8 cellular contexts compared by ENCODE assay signal in the genomic region with DNA sequence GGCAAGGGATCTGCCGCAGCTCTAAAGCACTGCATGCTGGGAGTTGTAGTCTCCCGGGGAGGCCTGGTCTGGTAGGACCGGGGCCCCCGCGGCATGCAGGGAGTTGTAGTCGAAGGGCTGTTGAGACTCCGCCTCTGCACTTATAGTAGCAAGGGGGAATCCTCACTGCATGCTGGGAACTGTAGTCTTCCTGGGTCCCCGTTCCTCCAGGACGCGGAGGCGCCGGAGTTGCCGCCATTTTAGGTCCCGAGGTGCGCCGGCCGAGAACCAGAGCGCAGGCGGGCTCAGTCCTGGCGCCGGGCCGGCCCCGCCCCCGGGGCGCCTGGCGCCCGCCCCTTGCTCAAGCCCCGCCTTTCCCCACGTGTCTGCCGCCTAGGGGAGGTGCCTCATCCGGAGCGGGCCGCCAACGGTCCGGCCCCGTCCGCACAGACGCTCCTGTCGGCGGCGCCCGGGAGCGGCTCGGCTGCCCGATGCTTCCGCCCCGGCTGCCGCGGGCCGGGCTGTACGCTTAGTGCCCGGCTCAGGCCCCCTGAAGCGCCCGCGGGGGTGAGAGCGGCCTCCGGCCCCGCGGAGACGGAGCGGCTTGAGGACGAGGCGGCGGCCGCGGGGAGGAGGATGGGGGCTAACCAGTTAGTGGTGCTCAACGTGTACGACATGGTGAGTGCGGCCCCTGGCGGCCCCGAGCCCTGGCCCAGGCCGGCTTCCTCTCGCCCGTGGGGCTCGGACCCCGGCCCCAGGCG. TPM values are rescaled to one million over a fixed set of nuclear protein-coding genes. Genes with fewer than 3 reads are reported as not detected.
DNase-seq lines count a peak whose midpoint lies in the region; ATAC-seq and TF ChIP-seq lines count a peak whose summit lies in the region.

Gene DESI2, plus strand, starts transcription at position 428 of the 740 bp plus-strand sequence. Its CDS starts 188 bp downstream, at position 616.

- H3K4me1 Mint-ChIP-seq in activated T-cell treated with anti-CD3 and anti-CD28 coated beads, Interleukin-2, amount 50 U/mL, for 4 hours (ENCODE audit: low read depth) = peaks cover 18% of the 10 kb centered on the region

- peaks cover 8% of the 10 kb centered on the region for H3K36me3 Mint-ChIP-seq in activated T-cell treated with anti-CD3 and anti-CD28 coated beads, Interleukin-2, amount 50 U/mL, for 4 hours (ENCODE audit: insufficient read depth)

- TF ChIP-seq CTCF in DND-41 (IDR thresholded peaks at IDR 0.05; ENCODE audit: borderline replicate concordance, extremely low read depth, low read length, poor library complexity, severe bottlenecking) (peak; percentile 43), KMS-11 (conservative IDR thresholded peaks at IDR 0.05; ENCODE audit: low read depth, low read length) (peak; percentile 52), Panc1 (IDR thresholded peaks at IDR 0.05) (peak; percentile 85)

- DNase-seq in DND-41 (peak; percentile 99), Panc1 (ENCODE audit: low read depth, low spot score) (peak; percentile 96)
- peak; percentile 96 for DNase-seq in activated T-cell treated with anti-CD3 and anti-CD28 coated beads, Interleukin-2, amount 50 U/mL, for 4 hours
- peak; percentile 92 for DNase-seq in stimulated activated CD8-positive, alpha-beta memory T cell treated with anti-CD3 and anti-CD28 coated beads, Interleukin-7, amount 100 ng/mL, for 24 hours (ENCODE audit: low read depth)

- no peaks in the 10 kb centered on the region for H3K9me3 ChIP-seq in DND-41 (ENCODE audit: insufficient read depth, low read length, severe bottlenecking)
- H3K9me3 ChIP-seq in Panc1 (ENCODE audit: control insufficient read depth, insufficient read depth, low read depth, low read length) = no peaks in the 10 kb centered on the region
- no peaks in the 10 kb centered on the region for H3K9me3 ChIP-seq in muscle layer of colon (ENCODE audit: low read length)

- H3K4me2 ChIP-seq in DND-41 (ENCODE audit: insufficient read depth, low read length) (peak within 1 kb of the TSS; percentile 92), KMS-11 (peak within 1 kb of the TSS; percentile 89)

- in situ Hi-C loops in Panc1 (cut with HindIII; ENCODE audit: low pct_unique_long_range_greater_than_20kb, low sequenced_read_pairs) = no loop called here

- peak within 1 kb of the TSS; percentile 94 for H2AFZ ChIP-seq in DND-41 (ENCODE audit: low read depth, low read length)
- H2AFZ ChIP-seq in KMS-11 (ENCODE audit: low read depth) = peak within 1 kb of the TSS; percentile 96

- H3K27me3 Mint-ChIP-seq in activated T-cell treated with anti-CD3 and anti-CD28 coated beads, Interleukin-2, amount 50 U/mL, for 4 hours (ENCODE audit: low read depth) = no peaks in the 10 kb centered on the region

- H3K27ac ChIP-seq in DND-41 (ENCODE audit: low read length) (peak within 1 kb of the TSS; percentile 88), KMS-11 (peak within 1 kb of the TSS; percentile 67), Panc1 (ENCODE audit: low read length) (peak within 1 kb of the TSS; percentile 94), muscle layer of colon (ENCODE audit: low read depth, low read length) (peak within 1 kb of the TSS; percentile 92)

- peak within 1 kb of the TSS; percentile 70 to 93 for H3K4me3 ChIP-seq in DND-41 (ENCODE audit: low read depth in 1 of 2, low read length in 2 of 2)
- peak within 1 kb of the TSS; percentile 89 for H3K4me3 ChIP-seq in KMS-11 (IDR thresholded peaks at IDR 0.05; ENCODE audit: insufficient read depth, low read depth, low read length)
- H3K4me3 ChIP-seq in Panc1 (ENCODE audit: low read depth in 2 of 2, low read length in 2 of 2) = peak within 1 kb of the TSS; percentile 91 to 95
- peak within 1 kb of the TSS; percentile 94 to 95 for H3K4me3 ChIP-seq in muscle layer of colon (ENCODE audit: low read depth in 1 of 2, low read length in 2 of 2)

- H3K36me3 ChIP-seq in DND-41 (ENCODE audit: insufficient read depth, low read length) (peaks cover 19% of the 10 kb centered on the region), KMS-11 (ENCODE audit: insufficient read depth) (peaks cover 4% of the 10 kb centered on the region; the same call in 1 of the 2 replicates), Panc1 (ENCODE audit: control insufficient read depth, insufficient read depth, low read length) (no peaks in the 10 kb centered on the region; the same call in 1 of the 2 replicates), muscle layer of colon (ENCODE audit: insufficient read depth, low read length) (no peaks in the 10 kb centered on the region)

- H3K79me2 ChIP-seq in DND-41 (ENCODE audit: insufficient read depth, low read length) (peaks cover 49% of the 10 kb centered on the region), KMS-11 (ENCODE audit: insufficient read depth, low read depth) (peaks cover 46% of the 10 kb centered on the region)

- peak within 1 kb of the TSS; percentile 77 for H3K4me3 Mint-ChIP-seq in activated T-cell treated with anti-CD3 and anti-CD28 coated beads, Interleukin-2, amount 50 U/mL, for 4 hours

- no TSS peak for BruUV-seq in Panc1 (replicated peaks; lab: Mats Ljungman, UMichigan)

- peak; percentile 91 for ATAC-seq in DND-41 (ENCODE audit: insufficient read depth, low read depth)
- peak; percentile 96 for ATAC-seq in GM21737 (IDR thresholded peaks at IDR 0.05; ENCODE audit: unreplicated experiment)
- ATAC-seq in Panc1 = peak; percentile 97
- ATAC-seq in activated T-cell treated with anti-CD3 and anti-CD28 coated beads, Interleukin-2, amount 50 U/mL, for 4 hours = peak; percentile 92 to 94
- ATAC-seq in esophagus mucosa = peak; percentile 99

- H3K27me3 ChIP-seq in DND-41 (ENCODE audit: insufficient read depth, low read length, poor library complexity) (no peaks in the 10 kb centered on the region), KMS-11 (ENCODE audit: insufficient read depth, low read depth) (no peaks in the 10 kb centered on the region), Panc1 (ENCODE audit: control insufficient read depth, insufficient read depth, low read length) (no peaks in the 10 kb centered on the region), muscle layer of colon (ENCODE audit: control insufficient read depth in 1 of 2, insufficient read depth in 2 of 2, low read length in 2 of 2) (no peaks in the 10 kb centered on the region)

- H3K4me1 ChIP-seq in DND-41 (ENCODE audit: insufficient read depth, low read length) = peaks cover 39% of the 10 kb centered on the region
- peaks cover 19% of the 10 kb centered on the region for H3K4me1 ChIP-seq in KMS-11 (ENCODE audit: low read depth, poor library complexity, severe bottlenecking)
- H3K4me1 ChIP-seq in Panc1 (ENCODE audit: control insufficient read depth, insufficient read depth, low read length) = peaks cover 28% of the 10 kb centered on the region
- H3K4me1 ChIP-seq in muscle layer of colon (ENCODE audit: insufficient read depth, low read length) = peaks cover 31% of the 10 kb centered on the region

- H4K20me1 ChIP-seq in DND-41 (ENCODE audit: insufficient read depth, low read length) (peaks cover 6% of the 10 kb centered on the region; the same call in 1 of the 2 replicates), KMS-11 (ENCODE audit: insufficient read depth) (no peaks in the 10 kb centered on the region)

- CTCF ChIA-PET in Panc1 (lab: Charles Lee) = no interaction called here

- H3K9me3 Mint-ChIP-seq in activated T-cell treated with anti-CD3 and anti-CD28 coated beads, Interleukin-2, amount 50 U/mL, for 4 hours = no peaks in the 10 kb centered on the region

- intact Hi-C loops in Panc1 (cut with micrococcal nuclease; ENCODE audit: unreplicated experiment) = no loop called here

- POLR2A ChIA-PET in Panc1 (lab: Charles Lee) = interaction anchor here (0.6 kb wide), 1 partner anchor 9 kb away, joined by 3 read pairs; no protein-coding TSS in a partner anchor

- H3K9ac ChIP-seq in DND-41 (ENCODE audit: low read depth, low read length) (peak within 1 kb of the TSS; percentile 94), KMS-11 (peak within 1 kb of the TSS; percentile 79), muscle layer of colon (ENCODE audit: low read length) (peak within 1 kb of the TSS; percentile 79)

RNA-seq across cellular contexts. Expression of gene DESI2, which starts in this region (rescaled TPM):
- total RNA-seq in Panc1 (2021; ENCODE audit: unreplicated experiment) (53.9 TPM), esophagus mucosa (17.0 TPM)
- 22.1 TPM for polyA plus RNA-seq in Panc1 (2012; ENCODE audit: insufficient read length)
- total RNA-seq in activated T-cell treated with anti-CD3 and anti-CD28 coated beads, Interleukin-2, amount 50 U/mL, for 4 hours = 10 to 100 TPM; 34.5 to 35.1 (median 34.9) TPM

Comparison
In these comparisons a context has a peak if more than half of its experiments do, and no peak if none do; other contexts are left out.
1. Peak in every context shown above with its lines: DNase-seq, ATAC-seq, H3K4me3 ChIP-seq and H3K27ac ChIP-seq.